ENCODE assay signal across 16 cellular contexts in the genomic region with DNA sequence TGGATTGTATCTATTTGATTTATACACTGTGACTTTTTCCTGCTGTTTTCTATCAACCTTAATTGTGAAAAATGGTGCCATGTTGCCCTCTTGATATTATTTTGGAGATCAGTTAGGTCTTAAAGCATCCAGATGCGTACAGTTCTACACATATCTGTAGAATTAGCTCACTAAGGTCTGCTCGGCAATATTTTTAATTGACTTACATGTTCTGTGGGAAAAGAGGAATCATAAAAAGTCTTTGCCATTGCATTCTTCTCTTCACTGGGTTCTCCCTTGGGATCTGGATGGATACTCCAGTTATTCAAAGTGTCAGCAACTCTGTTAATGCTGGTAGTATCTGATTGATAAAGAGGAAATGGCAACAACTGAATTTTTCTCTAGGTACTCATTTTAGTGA. TPM values are rescaled to one million over a fixed set of nuclear protein-coding genes. Genes with fewer than 3 reads are reported as not detected.
DNase-seq lines count a peak whose midpoint lies in the region; ATAC-seq and TF ChIP-seq lines count a peak whose summit lies in the region.
"Had no signal": no experiment of that assay in that cellular context is flagged by ENCODE, and none has a peak within 500 bp of the region (broad histone marks: within the 10 kb centered on the region; RNA-seq: fewer than 3 reads in every experiment).

No MANE protein-coding gene starts in this region.

- TF ChIP-seq CTCF in fibroblast of mammary gland (conservative IDR thresholded peaks at IDR 0.05; ENCODE audit: control insufficient read depth, insufficient read depth, low read depth, low read length) (no peak), nephron (IDR thresholded peaks at IDR 0.05; ENCODE audit: unreplicated experiment in 3 of 3) (no peak), heart right ventricle (IDR thresholded peaks at IDR 0.05) (no peak)

- no peak overlapping the region for H3K4me3 ChIP-seq in fibroblast of mammary gland (ENCODE audit: control insufficient read depth, low read depth, low read length)
- no peak overlapping the region for H3K4me3 ChIP-seq in heart right ventricle

- H3K27ac ChIP-seq in heart right ventricle = no peak overlapping the region
- H3K27ac ChIP-seq: C4-2B had no signal

- no peak overlapping the region for H3K4me3 Mint-ChIP-seq in nephron
- H3K4me3 Mint-ChIP-seq: CD4-positive, alpha-beta T cell; HFFc6 had no signal

- peaks cover 23% of the 10 kb centered on the region for H3K4me1 Mint-ChIP-seq in nephron

- DNase-seq in GM03348 (ENCODE audit: low spot score) (peak; percentile 22), fibroblast of mammary gland (ENCODE audit: low read depth) (peak; percentile 4), heart right ventricle (no peak), DMS79 treated with DMSO at 0.1 percent for 48 hours (lab: John Stamatoyannopoulos, UW) (no peak), AML-193 (lab: John Stamatoyannopoulos, UW) (no peak)
- DNase-seq: Caco-2; CD4-positive, alpha-beta T cell; GF-D8; GOT3; H7; HFFc6; KG1 had no signal

- peaks cover 30% of the 10 kb centered on the region for H3K9me3 Mint-ChIP-seq in nephron
- H3K9me3 Mint-ChIP-seq: HFFc6 had no signal

- H3K27ac Mint-ChIP-seq in nephron = peak overlapping the region; percentile 29 to 67 (median 57)
- H3K27ac Mint-ChIP-seq: CD4-positive, alpha-beta T cell; HFFc6 had no signal

- no peaks in the 10 kb centered on the region for H3K27me3 Mint-ChIP-seq in nephron (ENCODE audit: low read depth)
- H3K27me3 Mint-ChIP-seq: CD4-positive, alpha-beta T cell had no signal

- H3K4me1 ChIP-seq in heart right ventricle = no peaks in the 10 kb centered on the region

- no peak for ATAC-seq in GM19455 (IDR thresholded peaks at IDR 0.05; ENCODE audit: unreplicated experiment)
- ATAC-seq in heart right ventricle = no peak
- ATAC-seq: HCT116 had no signal

- peaks cover 0 to 15% (median 0%) of the 10 kb centered on the region in 11 donors for H3K9me3 ChIP-seq in heart right ventricle

- intact Hi-C loops in heart right ventricle (cut with DNase I) = loop anchor here in 4 of 10 donors (5.0 to 10.0 kb wide), 2 partner anchors 284 to 286 kb away; no protein-coding TSS in a partner anchor

- 82 to 85% methylated on average over 2 of the region's 2 CpGs for whole genome bisulfite sequencing in heart right ventricle, 2 donors

- H3K27me3 ChIP-seq in heart right ventricle = no peaks in the 10 kb centered on the region

- H3K36me3 ChIP-seq in heart right ventricle = peaks cover 0 to 9% (median 0%) of the 10 kb centered on the region in 9 donors

- H3K36me3 Mint-ChIP-seq in nephron (ENCODE audit: low read depth) = peaks cover 44% of the 10 kb centered on the region

RNA-seq across cellular contexts. Expression of gene EIF3M, which starts 27.3 kb away (rescaled TPM):
- 100 to 1,000 TPM; 128 to 250 (median 162) TPM for total RNA-seq in heart right ventricle
- polyA plus RNA-seq in heart right ventricle = 100 to 1,000 TPM; 221 to 303 TPM

Comparison
In these comparisons a context has a peak if more than half of its experiments do, and no peak if none do; other contexts are left out.
1. DNase-seq: peak in GM03348 (single experiment) and fibroblast of mammary gland (single experiment); none in heart right ventricle (0 of 2), DMS79 treated with DMSO at 0.1 percent for 48 hours (single experiment) and AML-193 (0 of 2).